Comparison of ENCODE assay signal across 8 cellular contexts in genomic region chr16:68085259-68086071, GRCh38. TPM values are rescaled to one million over a fixed set of nuclear protein-coding genes. Genes with fewer than 3 reads are reported as not detected.
DNase-seq lines count a peak whose midpoint lies in the region; ATAC-seq and TF ChIP-seq lines count a peak whose summit lies in the region.

Gene NFATC3, plus strand, starts transcription at chr16:68085370. Its CDS starts 312 bp downstream, at chr16:68085682.

- no peaks in the 10 kb centered on the region for H3K27me3 ChIP-seq in DOHH2 (ENCODE audit: control insufficient read depth, low read length)
- H3K27me3 ChIP-seq in foreskin keratinocyte = no peaks in the 10 kb centered on the region
- no peaks in the 10 kb centered on the region for H3K27me3 ChIP-seq in neuronal stem cell (ENCODE audit: control insufficient read depth in 3 of 3, insufficient read depth in 3 of 3, low read depth in 1 of 3, low read length in 3 of 3)
- H3K27me3 ChIP-seq in subcutaneous abdominal adipose tissue (ENCODE audit: control insufficient read depth in 5 of 5, insufficient read depth in 4 of 5, low read length in 5 of 5) = no peaks in the 10 kb centered on the region

- peak within 1 kb of the TSS; percentile 100 for H3K18ac ChIP-seq in neuronal stem cell (ENCODE audit: low read length)

- ATAC-seq in GM21528 (IDR thresholded peaks at IDR 0.05; ENCODE audit: low FRiP score, unreplicated experiment) = peak; percentile 53
- ATAC-seq in foreskin keratinocyte = peak; percentile 87

- peak within 1 kb of the TSS; percentile 70 for H4K8ac ChIP-seq in neuronal stem cell (ENCODE audit: low read depth, low read length)

- H3K27ac ChIP-seq in DOHH2 (ENCODE audit: low read depth, low read length) (peak within 1 kb of the TSS; percentile 77), foreskin keratinocyte (peak within 1 kb of the TSS; percentile 43), neuronal stem cell (replicated peaks; ENCODE audit: low read length) (peak within 1 kb of the TSS; percentile 100), subcutaneous abdominal adipose tissue (ENCODE audit: low read depth, low read length) (peak within 1 kb of the TSS; percentile 97)

- peak within 1 kb of the TSS; percentile 87 for H2BK120ac ChIP-seq in neuronal stem cell (ENCODE audit: low read depth, low read length)

- H3F3A ChIP-seq in DOHH2 (ENCODE audit: control insufficient read depth, insufficient read depth) = peaks cover 22% of the 10 kb centered on the region

- peak within 1 kb of the TSS; percentile 13 for H2AK5ac ChIP-seq in neuronal stem cell (ENCODE audit: low read depth, low read length)

- no peak within 1 kb of the TSS for H2BK12ac ChIP-seq in neuronal stem cell (ENCODE audit: low read length)

- H3K36me3 Mint-ChIP-seq in IgD-negative memory B cell = peaks cover 3% of the 10 kb centered on the region

- peaks cover 43% of the 10 kb centered on the region for H3K4me1 ChIP-seq in DOHH2 (ENCODE audit: control insufficient read depth, low read length)
- H3K4me1 ChIP-seq in foreskin keratinocyte = peaks cover 5% of the 10 kb centered on the region
- H3K4me1 ChIP-seq in neuronal stem cell (ENCODE audit: control insufficient read depth in 2 of 2, insufficient read depth in 1 of 2, low read depth in 1 of 2, low read length in 2 of 2) = peaks cover 7 to 15% of the 10 kb centered on the region in 2 donors
- peaks cover 7 to 63% (median 59%) of the 10 kb centered on the region in 5 donors for H3K4me1 ChIP-seq in subcutaneous abdominal adipose tissue (ENCODE audit: control insufficient read depth in 5 of 5, insufficient read depth in 5 of 5, low read length in 5 of 5)

- peak within 1 kb of the TSS; percentile 96 for H3K23ac ChIP-seq in neuronal stem cell (ENCODE audit: low read depth, low read length, poor library complexity)

- H3K4me3 Mint-ChIP-seq in IgD-negative memory B cell = peak within 1 kb of the TSS; percentile 94 to 99 (median 98)

- H3K27ac Mint-ChIP-seq in IgD-negative memory B cell = peak within 1 kb of the TSS; percentile 80 to 94 (median 93)

- H4K20me1 ChIP-seq in DOHH2 (ENCODE audit: control insufficient read depth, insufficient read depth, low read depth, low read length) = no peaks in the 10 kb centered on the region

- no peaks in the 10 kb centered on the region for H3K9me3 ChIP-seq in DOHH2 (ENCODE audit: control insufficient read depth, insufficient read depth, low read length)
- H3K9me3 ChIP-seq in neuronal stem cell (replicated peaks in 1 of 2; ENCODE audit: control insufficient read depth in 2 of 2, insufficient read depth in 1 of 2, low read depth in 1 of 2, low read length in 2 of 2) = no peaks in the 10 kb centered on the region
- no peaks in the 10 kb centered on the region for H3K9me3 ChIP-seq in subcutaneous abdominal adipose tissue (ENCODE audit: control insufficient read depth in 5 of 5, low read length in 5 of 5)

- peaks cover 1% of the 10 kb centered on the region for H3K79me1 ChIP-seq in neuronal stem cell (ENCODE audit: low read depth, low read length)

- TF ChIP-seq CTCF in DOHH2 (IDR thresholded peaks at IDR 0.05; ENCODE audit: low read depth, low read length, poor library complexity, severe bottlenecking) (peak; percentile 14), foreskin keratinocyte (conservative IDR thresholded peaks at IDR 0.05) (peak; percentile 18)

- H3K14ac ChIP-seq in neuronal stem cell (ENCODE audit: low read length) = peak within 1 kb of the TSS; percentile 90

- peaks cover 50% of the 10 kb centered on the region for H3K79me2 ChIP-seq in DOHH2 (ENCODE audit: control insufficient read depth, low read length)

- no peaks in the 10 kb centered on the region for H3K36me3 ChIP-seq in DOHH2 (ENCODE audit: control insufficient read depth, low read length)
- peaks cover 0 to under 1% of the 10 kb centered on the region in 2 donors for H3K36me3 ChIP-seq in neuronal stem cell (replicated peaks in 1 of 2; ENCODE audit: control insufficient read depth in 2 of 2, insufficient read depth in 2 of 2, low read length in 2 of 2)
- H3K36me3 ChIP-seq in subcutaneous abdominal adipose tissue (ENCODE audit: control insufficient read depth in 5 of 5, insufficient read depth in 5 of 5, low read length in 5 of 5) = no peaks in the 10 kb centered on the region

- no peaks in the 10 kb centered on the region for H3K9me2 ChIP-seq in DOHH2 (replicated peaks; ENCODE audit: control insufficient read depth, low read length)

- H3K9me3 Mint-ChIP-seq in IgD-negative memory B cell = no peaks in the 10 kb centered on the region

- H2BK15ac ChIP-seq in neuronal stem cell (ENCODE audit: low read length) = peak within 1 kb of the TSS; percentile 82

- H3K4me3 ChIP-seq in DOHH2 (ENCODE audit: low read length) (peak within 1 kb of the TSS; percentile 85), neuronal stem cell (ENCODE audit: low read length in 2 of 2) (peak within 1 kb of the TSS; percentile 85 to 96), subcutaneous abdominal adipose tissue (ENCODE audit: low read depth in 1 of 5, low read length in 5 of 5) (peak within 1 kb of the TSS; percentile 88 to 98 (median 89))

- H3K4ac ChIP-seq in neuronal stem cell (ENCODE audit: low read length) = peak within 1 kb of the TSS; percentile 20

- H2AFZ ChIP-seq in neuronal stem cell (ENCODE audit: low read length) = peak within 1 kb of the TSS; percentile 93

- WGBS in neuronal stem cell (ENCODE audit: extremely low coverage in 2 of 2, insufficient read length in 2 of 2, insufficient replicate concordance in 1 of 2), 2 donors = no CpG with 5 or more reads among the region's 104 CpGs

- H2BK5ac ChIP-seq in neuronal stem cell (ENCODE audit: low read length) = peak within 1 kb of the TSS; percentile 85

- peak within 1 kb of the TSS; percentile 12 for H4K91ac ChIP-seq in neuronal stem cell (ENCODE audit: low read depth, low read length, poor library complexity)

- H3K9ac ChIP-seq in neuronal stem cell (ENCODE audit: low read depth, low read length, poor library complexity) (peak within 1 kb of the TSS; percentile 97), subcutaneous abdominal adipose tissue (ENCODE audit: low read length in 5 of 5) (peak within 1 kb of the TSS; percentile 85 to 96 (median 90))

- H3K4me2 ChIP-seq in DOHH2 (ENCODE audit: low read length) (peak within 1 kb of the TSS; percentile 86), neuronal stem cell (ENCODE audit: insufficient read depth, low read length, poor library complexity, severe bottlenecking) (peak within 1 kb of the TSS; percentile 74)

- H3K4me1 Mint-ChIP-seq in IgD-negative memory B cell = peaks cover 50 to 65% (median 64%) of the 10 kb centered on the region in 3 donors

- H3K27me3 Mint-ChIP-seq in IgD-negative memory B cell = no peaks in the 10 kb centered on the region

- peak; percentile 95 for DNase-seq in SIG-M5 treated with dmso at 0.1 percent for 504 hours (lab: John Stamatoyannopoulos, UW; ENCODE audit: unreplicated experiment)
- peak; percentile 99 for DNase-seq in activated gamma-delta T cell treated with anti-CD3 and anti-CD28 coated beads, Interleukin-2, amount 50 U/mL, for 16 hours (ENCODE audit: low read depth)
- peak; percentile 36 to 83 for DNase-seq in foreskin keratinocyte
- DNase-seq in neuronal stem cell (ENCODE audit: low spot score) = no peak

RNA-seq across cellular contexts. Expression of gene NFATC3, which starts in this region (rescaled TPM):
- 47.2 TPM for polyA plus RNA-seq in IgD-negative memory B cell
- 17.3 and 17.6 TPM in 2 replicates for total RNA-seq in foreskin keratinocyte
- polyA plus RNA-seq in foreskin keratinocyte = 5.6 and 6.7 TPM in 2 replicates
- 23.7 TPM for polyA plus RNA-seq in neuronal stem cell (2013, experiment 1 of 2)
- 24.7 TPM for polyA plus RNA-seq in neuronal stem cell (2013, experiment 2 of 2)

Comparison
In these comparisons a context has a peak if more than half of its experiments do, and no peak if none do; other contexts are left out.
1. H3K27ac ChIP-seq: peak in every context shown above with its lines; median percentile 100 in neuronal stem cell; 97 in subcutaneous abdominal adipose tissue; 77 in DOHH2; 43 in foreskin keratinocyte.